8 cellular contexts compared by ENCODE assay signal in the genomic region with DNA sequence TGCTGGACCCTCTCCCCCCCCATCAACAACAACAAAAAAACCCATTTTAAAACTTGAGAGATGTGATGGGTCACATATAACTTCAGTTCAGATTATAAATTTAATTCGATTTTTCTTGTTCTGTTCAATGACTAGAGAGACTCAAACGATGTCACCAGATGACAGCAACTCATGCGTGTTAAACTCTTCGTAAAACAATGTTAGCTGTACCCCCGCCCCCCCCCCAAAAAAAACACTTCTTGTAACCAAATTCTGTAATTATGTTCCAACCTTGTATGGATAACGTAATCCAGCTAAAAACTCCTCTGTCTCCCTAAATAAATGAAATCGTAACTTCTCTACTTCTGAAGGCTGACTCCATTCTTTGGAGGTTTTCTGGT. TPM values are rescaled to one million over a fixed set of nuclear protein-coding genes. Genes with fewer than 3 reads are reported as not detected.
DNase-seq lines count a peak whose midpoint lies in the region; ATAC-seq and TF ChIP-seq lines count a peak whose summit lies in the region.

No MANE protein-coding gene starts in this region.

- peaks cover 4% of the 10 kb centered on the region for H4K20me1 ChIP-seq in fibroblast of lung (ENCODE audit: control insufficient read depth, extremely low read depth, insufficient read depth, low read length)

- DNase-seq in GM12864 (ENCODE audit: low read depth) (no peak), SK-N-MC (ENCODE audit: low read depth, low spot score) (no peak), fibroblast of lung (ENCODE audit: low read depth in 2 of 2) (no peak), kidney tubule cell (ENCODE audit: low spot score) (no peak), dermis blood vessel endothelial cell (no peak)

- H3K9ac ChIP-seq in SK-N-MC (ENCODE audit: insufficient read length) (peak overlapping the region; percentile 100), fibroblast of lung (ENCODE audit: insufficient read depth, low read length) (peak overlapping the region; percentile 89), rectal smooth muscle tissue (ENCODE audit: low read length) (peak overlapping the region; percentile 77)

- ATAC-seq in HG03135 (IDR thresholded peaks at IDR 0.05; ENCODE audit: unreplicated experiment) (no peak), GM21528 (IDR thresholded peaks at IDR 0.05; ENCODE audit: low FRiP score, unreplicated experiment) (no peak)

- peaks cover 44% of the 10 kb centered on the region for H3K79me2 ChIP-seq in fibroblast of lung (ENCODE audit: control insufficient read depth, insufficient read depth, low read length)

- H3K4me1 ChIP-seq in fibroblast of lung (ENCODE audit: control insufficient read depth, extremely low read depth, insufficient read depth, low read length) (peaks cover 7% of the 10 kb centered on the region), rectal smooth muscle tissue (ENCODE audit: control insufficient read depth, insufficient read depth, low read length) (peaks cover 28% of the 10 kb centered on the region)

- H3K27me3 ChIP-seq in fibroblast of lung (ENCODE audit: control insufficient read depth, insufficient read depth, low read length) (no peaks in the 10 kb centered on the region), rectal smooth muscle tissue (ENCODE audit: control insufficient read depth, insufficient read depth, low read length) (no peaks in the 10 kb centered on the region)

- H2AFZ ChIP-seq in fibroblast of lung (ENCODE audit: low read length): peak overlapping the region; percentile 53

- H3K9me3 ChIP-seq in SK-N-MC (ENCODE audit: low read depth, low read length): no peaks in the 10 kb centered on the region
- H3K9me3 ChIP-seq in fibroblast of lung (ENCODE audit: control insufficient read depth, insufficient read depth, low read depth, low read length): no peaks in the 10 kb centered on the region

- no peak for TF ChIP-seq CTCF in GM12864 (IDR thresholded peaks at IDR 0.05; ENCODE audit: low read depth, low read length, missing control alignments)
- TF ChIP-seq CTCF in fibroblast of lung (conservative IDR thresholded peaks at IDR 0.05 in 1 of 2, IDR thresholded peaks at IDR 0.05 in 1 of 2; ENCODE audit: low read depth in 1 of 2, low read length in 2 of 2): no peak

- H3K4me3 ChIP-seq in GM12864 (ENCODE audit: low read depth, low read length): peak overlapping the region; percentile 96
- peak overlapping the region; percentile 87 for H3K4me3 ChIP-seq in SK-N-MC
- H3K4me3 ChIP-seq in fibroblast of lung (replicated peaks in 1 of 4; ENCODE audit: control extremely low read depth in 1 of 4, insufficient read depth in 1 of 4, low read depth in 3 of 4, low read length in 4 of 4): peak overlapping the region; percentile 86 to 93 (median 91)
- peak overlapping the region; percentile 100 for H3K4me3 ChIP-seq in rectal smooth muscle tissue (ENCODE audit: low read length)

- peak overlapping the region; percentile 94 for H3K27ac ChIP-seq in SK-N-MC
- H3K27ac ChIP-seq in fibroblast of lung (ENCODE audit: insufficient read depth, low read length): peak overlapping the region; percentile 92
- H3K27ac ChIP-seq in rectal smooth muscle tissue (ENCODE audit: low read depth, low read length): peak overlapping the region; percentile 97

- peak overlapping the region; percentile 71 for H3K4me2 ChIP-seq in fibroblast of lung (ENCODE audit: extremely low read depth, insufficient read depth, low read length)

- H3K36me3 ChIP-seq in SK-N-MC (ENCODE audit: insufficient read depth, low read length) (peaks cover 49% of the 10 kb centered on the region), fibroblast of lung (ENCODE audit: control insufficient read depth, insufficient read depth, low read length) (peaks cover 6% of the 10 kb centered on the region), rectal smooth muscle tissue (ENCODE audit: control insufficient read depth, insufficient read depth, low read length) (peaks cover 6% of the 10 kb centered on the region)

RNA-seq across cellular contexts. Expression of a gene that starts 0.6 kb away (rescaled TPM):
- total RNA-seq in fibroblast of lung: 1,188 and 1,487 TPM in 2 replicates
- 971 and 1,242 TPM in 2 replicates for polyA plus RNA-seq in fibroblast of lung
- 1,518 and 1,718 TPM in 2 replicates for polyA plus RNA-seq in fibroblast of lung (2012)
- polyA minus RNA-seq in fibroblast of lung (ENCODE audit: low replicate concordance): 49.4 and 57.5 TPM in 2 replicates
- 1,174 and 1,321 TPM in 2 replicates for total RNA-seq in dermis blood vessel endothelial cell

RNA-seq across cellular contexts. Expression of a gene that starts 26.4 kb away (rescaled TPM):
- 4.9 and 6.1 TPM in 2 replicates for total RNA-seq in fibroblast of lung
- 7.1 and 22.6 TPM in 2 replicates for polyA plus RNA-seq in fibroblast of lung
- 4.0 and 11.5 TPM in 2 replicates for polyA plus RNA-seq in fibroblast of lung (2012)
- polyA minus RNA-seq in fibroblast of lung (ENCODE audit: low replicate concordance): 3.3 TPM in 1 of 2 replicates, not detected in the other
- total RNA-seq in dermis blood vessel endothelial cell: 7.7 and 12.4 TPM in 2 replicates

RNA-seq across cellular contexts. Expression of a gene that starts 37.4 kb away (rescaled TPM):
- 1.5 and 2.3 TPM in 2 replicates for total RNA-seq in fibroblast of lung
- 0.59 and 1.4 TPM in 2 replicates for polyA plus RNA-seq in fibroblast of lung
- polyA plus RNA-seq in fibroblast of lung (2012): 1.0 and 1.2 TPM in 2 replicates
- polyA minus RNA-seq in fibroblast of lung (ENCODE audit: low replicate concordance): 1.1 TPM in 1 of 2 replicates, not detected in the other
- total RNA-seq in dermis blood vessel endothelial cell: 0.51 TPM in 1 of 2 replicates, not detected in the other

RNA-seq across cellular contexts. Expression of a gene that starts 37.6 kb away (rescaled TPM):
- 53.7 and 60.3 TPM in 2 replicates for total RNA-seq in fibroblast of lung
- 119 and 149 TPM in 2 replicates for polyA plus RNA-seq in fibroblast of lung
- 145 and 195 TPM in 2 replicates for polyA plus RNA-seq in fibroblast of lung (2012)
- polyA minus RNA-seq in fibroblast of lung (ENCODE audit: low replicate concordance): 4.1 and 6.5 TPM in 2 replicates
- 54.1 and 116 TPM in 2 replicates for total RNA-seq in dermis blood vessel endothelial cell
